24 cellular contexts compared by ENCODE assay signal in genomic region chr14:64574370-64575115, GRCh38. TPM values are rescaled to one million over a fixed set of nuclear protein-coding genes. Genes with fewer than 3 reads are reported as not detected.
DNase-seq lines count a peak whose midpoint lies in the region; ATAC-seq, FAIRE-seq and TF ChIP-seq lines count a peak whose summit lies in the region.
"Had no signal": no experiment of that assay in that cellular context is flagged by ENCODE, and none has a peak within 500 bp of the region (broad histone marks: within the 10 kb centered on the region; RNA-seq: fewer than 3 reads in every experiment).

No MANE protein-coding gene starts in this region.

- H3K56ac ChIP-seq in H1 (replicated peaks; ENCODE audit: insufficient read length, low read depth, low read length) = no peak overlapping the region

- no peak for TF ChIP-seq EP300 in H1 (IDR thresholded peaks at IDR 0.05; ENCODE audit: borderline replicate concordance in 1 of 2, low read depth in 2 of 2, low read length in 2 of 2)

- no TSS peak for BruUV-seq in PC-3 (replicated peaks; lab: Mats Ljungman, UMichigan)

- H2BK12ac ChIP-seq in H1 (ENCODE audit: low read depth, low read length) = peak overlapping the region; percentile 11; the same call in 1 of the 2 replicates

- H3K79me2 ChIP-seq in H1 (ENCODE audit: control insufficient read depth in 1 of 2, insufficient read depth in 2 of 2, low read length in 2 of 2) = no peaks in the 10 kb centered on the region
- H3K79me2 ChIP-seq in PC-3 (ENCODE audit: low read length) = no peaks in the 10 kb centered on the region

- 88% methylated on average over 6 of the region's 6 CpGs; no CpG with 5 or more reads in 1 of the 2 experiments for WGBS in H1 (ENCODE audit: extremely low coverage in 1 of 2, insufficient coverage in 1 of 2, insufficient read length in 1 of 2, insufficient replicate concordance in 2 of 2, low coverage in 1 of 2, low lambda C conversion rate in 2 of 2, missing lambda C conversion rate in 1 of 2), 2 experiments

- intact Hi-C loops in PC-3 (cut with micrococcal nuclease) = no loop called here

- no peaks in the 10 kb centered on the region for H3K79me1 ChIP-seq in H1 (ENCODE audit: low read depth, low read length)

- H2BK5ac ChIP-seq in H1 (ENCODE audit: low read depth, low read length) = 0 out of 2 replicates have a peak overlapping the region, but pooled peaks have one; percentile 15

- H3K27ac ChIP-seq in H1 (ENCODE audit: low read depth, low read length) = no peak overlapping the region
- H3K27ac ChIP-seq in layer of hippocampus (ENCODE audit: low read depth, low read length) = peak overlapping the region; percentile 92
- H3K27ac ChIP-seq in rectal smooth muscle tissue (ENCODE audit: low read depth, low read length) = peak overlapping the region; percentile 45
- no peak overlapping the region for H3K27ac ChIP-seq in PC-3 (ENCODE audit: low read length)
- H3K27ac ChIP-seq: BLaER1 had no signal

- POLR2A ChIA-PET in H1 (lab: Charles Lee; ENCODE audit: partially characterized antibody) (interaction anchor here (0.8 to 1.3 kb wide), 2 partner anchors 14 to 34 kb away, joined by 4 read pairs; partner anchors contain the start of gene HSPA2), PC-3 (lab: Charles Lee; ENCODE audit: unreplicated experiment) (no interaction called here)

- no peaks in the 10 kb centered on the region for H3K9me2 ChIP-seq in PC-3 (replicated peaks; ENCODE audit: low read length)

- H3K36me3 ChIP-seq in H1 (ENCODE audit: control insufficient read depth in 2 of 4, insufficient read depth in 4 of 4, low read length in 3 of 4) = no peaks in the 10 kb centered on the region
- no peaks in the 10 kb centered on the region for H3K36me3 ChIP-seq in rectal smooth muscle tissue (ENCODE audit: control insufficient read depth, insufficient read depth, low read length)
- no peaks in the 10 kb centered on the region for H3K36me3 ChIP-seq in PC-3 (ENCODE audit: low read depth, low read length)
- H3K36me3 ChIP-seq: BLaER1 had no signal

- no peak overlapping the region for H3K4me2 ChIP-seq in H1 (ENCODE audit: insufficient read depth in 1 of 2, low read depth in 2 of 2, low read length in 2 of 2)
- H3K4me2 ChIP-seq in PC-3 (ENCODE audit: low read length) = no peak overlapping the region
- H3K4me2 ChIP-seq: BLaER1, GM23338 had no signal

- H4K91ac ChIP-seq in H1 (replicated peaks; ENCODE audit: insufficient read length, low read length) = no peak overlapping the region

- TF ChIP-seq CTCF in H1 (IDR thresholded peaks at IDR 0.05; ENCODE audit: control extremely low read depth in 1 of 3, insufficient read depth in 1 of 3, low read depth in 1 of 3, low read length in 3 of 3) (no peak), PC-3 (conservative IDR thresholded peaks at IDR 0.05; ENCODE audit: low read depth, low read length) (no peak)

- FAIRE-seq in H1 (lab: Jason Lieb, UNC) (no peak), urothelium cell line (lab: Jason Lieb, UNC) (peak; percentile 75)
- FAIRE-seq: GM12891 had no signal

- no peak for TF ChIP-seq RAD21 in H1 (IDR thresholded peaks at IDR 0.05 in 1 of 2, conservative IDR thresholded peaks at IDR 0.05 in 1 of 2; ENCODE audit: low read depth in 2 of 2, low read length in 2 of 2)

- H2BK15ac ChIP-seq in H1 (ENCODE audit: low read length) = no peak overlapping the region

- H3K27me3 ChIP-seq in H1 (replicated peaks in 1 of 4; ENCODE audit: control insufficient read depth in 3 of 4, extremely low read depth in 1 of 4, insufficient read depth in 3 of 4, low read length in 3 of 4) = no peaks in the 10 kb centered on the region
- H3K27me3 ChIP-seq in layer of hippocampus (ENCODE audit: control insufficient read depth, insufficient read depth, low read length) = no peaks in the 10 kb centered on the region
- H3K27me3 ChIP-seq in rectal smooth muscle tissue (ENCODE audit: control insufficient read depth, insufficient read depth, low read length) = no peaks in the 10 kb centered on the region
- H3K27me3 ChIP-seq in PC-3 (ENCODE audit: low read length) = no peaks in the 10 kb centered on the region
- H3K27me3 ChIP-seq: BLaER1 had no signal

- no peak overlapping the region for H3K23ac ChIP-seq in H1 (ENCODE audit: insufficient read length)

- no peak overlapping the region for H3K14ac ChIP-seq in H1 (ENCODE audit: insufficient read length)

- H3F3A ChIP-seq in PC-3 (ENCODE audit: low read length, unreplicated experiment) = no peaks in the 10 kb centered on the region

- H3K9me3 ChIP-seq in H1 (ENCODE audit: insufficient read depth in 2 of 2, low read depth in 1 of 2, low read length in 1 of 2) (no peaks in the 10 kb centered on the region), PC-3 (ENCODE audit: low read length) (no peaks in the 10 kb centered on the region)
- H3K9me3 ChIP-seq: BLaER1 had no signal

- H3K9ac ChIP-seq in H1 (replicated peaks in 1 of 4; ENCODE audit: extremely low read depth in 1 of 4, low read depth in 3 of 4, low read length in 3 of 4) (no peak overlapping the region), rectal smooth muscle tissue (ENCODE audit: low read length) (no peak overlapping the region), PC-3 (ENCODE audit: low read length) (no peak overlapping the region)
- H3K9ac ChIP-seq: BLaER1 had no signal

- CTCF ChIA-PET in H1 (lab: Charles Lee; ENCODE audit: partially characterized antibody) = interaction anchor here (0.6 to 2.3 kb wide), 2 partner anchors 62 to 112 kb away, joined by 3 to 8 read pairs; no protein-coding TSS in a partner anchor
- CTCF ChIA-PET in PC-3 (lab: Charles Lee) = interaction anchor here (0.6 kb wide), 1 partner anchor 57 kb away, joined by 3 read pairs; no protein-coding TSS in a partner anchor

- no peaks in the 10 kb centered on the region for H3K23me2 ChIP-seq in H1 (ENCODE audit: low read depth, low read length)

- no peak overlapping the region for H4K5ac ChIP-seq in H1 (ENCODE audit: insufficient read length, low read depth, low read length)

- 0 out of 2 replicates have a peak overlapping the region, but pooled peaks have one; percentile 3 for H2AFZ ChIP-seq in H1 (ENCODE audit: low read length)
- no peak overlapping the region for H2AFZ ChIP-seq in PC-3 (ENCODE audit: low read length)
- H2AFZ ChIP-seq: GM23338 had no signal

- H4K20me1 ChIP-seq in H1 (replicated peaks in 1 of 2; ENCODE audit: control insufficient read depth in 1 of 2, insufficient read depth in 2 of 2, low read length in 2 of 2) (no peaks in the 10 kb centered on the region), PC-3 (ENCODE audit: low read length) (no peaks in the 10 kb centered on the region)
- H4K20me1 ChIP-seq: BLaER1 had no signal

- TF ChIP-seq POLR2A in H1 (IDR thresholded peaks at IDR 0.05; ENCODE audit: control extremely low read depth in 1 of 2, low read depth in 2 of 2, low read length in 2 of 2) = no peak

- H2BK120ac ChIP-seq in H1 (replicated peaks; ENCODE audit: low read depth, low read length) = peak overlapping the region; percentile 47

- no peak overlapping the region; the same call in 1 of the 2 replicates for H3K18ac ChIP-seq in H1 (ENCODE audit: extremely low read depth, low read length)

- ATAC-seq in PC-3 = no peak
- no peak for ATAC-seq in GM18873 (IDR thresholded peaks at IDR 0.05; ENCODE audit: low FRiP score, unreplicated experiment)
- ATAC-seq: GM23338 had no signal

- DNase-seq in H1 (ENCODE audit: low read depth in 1 of 2, low spot score in 2 of 2) (peak in 1 of 2 experiments; percentile 33), urothelium cell line (ENCODE audit: low spot score) (no peak), NCI-H82 treated with DMSO at 0.1 percent for 48 hours (lab: John Stamatoyannopoulos, UW; ENCODE audit: unreplicated experiment) (no peak), PC-3 (no peak), NCI-H446 treated with DMSO at 0.1 percent for 48 hours (lab: John Stamatoyannopoulos, UW) (no peak)
- DNase-seq: CD4-positive, alpha-beta T cell; COR-L47; DND-41; HCEC 1CT; Karpas-422; MV-4-11; NCI-H1105 treated with DMSO at 0.1 percent for 48 hours; NCI-H2029 treated with DMSO at 0.1 percent for 48 hours; NCI-H226; NCI-H524; OCI-M1; Right ventricle myocardium superior had no signal

- peak overlapping the region; percentile 61; the same call in 1 of the 2 replicates for H2BK20ac ChIP-seq in H1 (ENCODE audit: low read length)

- no peak overlapping the region for H3K4ac ChIP-seq in H1 (replicated peaks; ENCODE audit: insufficient read length, low read depth, low read length)

- H3K4me1 ChIP-seq in H1 (replicated peaks in 1 of 4; ENCODE audit: control insufficient read depth in 3 of 4, insufficient read depth in 4 of 4, low read length in 3 of 4) (peaks cover 2 to 10% (median 6%) of the 10 kb centered on the region in 4 experiments; a peak in 5 of 7 replicates), rectal smooth muscle tissue (ENCODE audit: control insufficient read depth, insufficient read depth, low read length) (peaks cover 8% of the 10 kb centered on the region), PC-3 (ENCODE audit: insufficient read depth, low read length) (peaks cover under 1% of the 10 kb centered on the region; the same call in 1 of the 2 replicates)
- H3K4me1 ChIP-seq: BLaER1 had no signal

- no peak overlapping the region for H4K8ac ChIP-seq in H1 (ENCODE audit: extremely low read depth, insufficient read depth, low read length)

- H3K4me3 ChIP-seq in H1 (ENCODE audit: extremely low read depth in 1 of 4, insufficient read depth in 2 of 4, low read depth in 3 of 4, low read length in 4 of 4) (no peak overlapping the region), rectal smooth muscle tissue (ENCODE audit: low read length) (no peak overlapping the region), PC-3 (ENCODE audit: low read length) (no peak overlapping the region)
- H3K4me3 ChIP-seq: BLaER1, GM23338 had no signal

- H2AK5ac ChIP-seq in H1 (ENCODE audit: low read depth, low read length) = no peak overlapping the region

RNA-seq across cellular contexts. Expression of gene PPP1R36, which starts 24.8 kb away (rescaled TPM):
- total RNA-seq in H1 (2021; fragmentation: NEBNext Ultra II Directional; extraction: Animal tissue kit (Norgen Biotek cat#: 25700)) = 0.61 and 0.93 TPM in 2 replicates
- polyA plus RNA-seq in H1 (2011; rRNA removed) = 0.25 and 0.39 TPM in 2 replicates
- 1.0 TPM for polyA plus RNA-seq in H1 (2011; cell fraction: cytosol; rRNA removed)
- polyA plus RNA-seq in H1 (2011; cell fraction: nucleus; rRNA removed) = 0.53 TPM
- 0.57 to 0.86 TPM (median 0.72 TPM) in 4 replicates for polyA plus RNA-seq in H1 (2012, experiment 1 of 2)
- polyA plus RNA-seq in H1 (2012, experiment 2 of 2) = not detected
- 0.43 TPM for polyA plus RNA-seq in H1 (2013, experiment 1 of 2)
- polyA plus RNA-seq in H1 (2013, experiment 2 of 2) = 0.37 TPM
- 0.32 and 0.46 TPM in 2 replicates for polyA minus RNA-seq in H1 (2011; rRNA and poly(A)+ RNA removed)
- not detected for polyA minus RNA-seq in H1 (2011; cell fraction: cytosol; rRNA and poly(A)+ RNA removed)
- not detected for polyA minus RNA-seq in H1 (2011; cell fraction: nucleus; rRNA and poly(A)+ RNA removed)
- total RNA-seq in PC-3 (2014; rRNA removed) = 0.26 TPM in 1 of 2 replicates, not detected in the other
- total RNA-seq: CD4-positive, alpha-beta T cell; SK-MEL-5 had no signal

RNA-seq across cellular contexts. Expression of gene HSPA2, which starts 34.0 kb away (rescaled TPM):
- 82.9 and 91.1 TPM in 2 replicates for total RNA-seq in H1 (2021; fragmentation: NEBNext Ultra II Directional; extraction: Animal tissue kit (Norgen Biotek cat#: 25700))
- polyA plus RNA-seq in H1 (2011; rRNA removed) = 30.5 and 42.0 TPM in 2 replicates
- polyA plus RNA-seq in H1 (2011; cell fraction: cytosol; rRNA removed) = 38.2 TPM
- 42.5 TPM for polyA plus RNA-seq in H1 (2011; cell fraction: nucleus; rRNA removed)
- 28.9 to 58.1 TPM (median 40.4 TPM) in 4 replicates for polyA plus RNA-seq in H1 (2012, experiment 1 of 2)
- 18.1 TPM for polyA plus RNA-seq in H1 (2012, experiment 2 of 2)
- polyA plus RNA-seq in H1 (2013, experiment 1 of 2) = 21.2 TPM
- 19.8 TPM for polyA plus RNA-seq in H1 (2013, experiment 2 of 2)
- polyA minus RNA-seq in H1 (2011; rRNA and poly(A)+ RNA removed) = 33.1 and 37.7 TPM in 2 replicates
- 69.5 TPM for polyA minus RNA-seq in H1 (2011; cell fraction: cytosol; rRNA and poly(A)+ RNA removed)
- 35.2 TPM for polyA minus RNA-seq in H1 (2011; cell fraction: nucleus; rRNA and poly(A)+ RNA removed)
- total RNA-seq in PC-3 (2014; rRNA removed) = 15.7 and 16.5 TPM in 2 replicates

Comparison
In these comparisons a context has a peak if more than half of its experiments do, and no peak if none do; other contexts are left out.
1. H3K27ac ChIP-seq: peak in layer of hippocampus (single experiment) and rectal smooth muscle tissue (single experiment); none in H1 (single experiment) and PC-3 (single experiment).